Comparison of ENCODE assay signal across 18 cellular contexts in genomic region chr1:63010898-63011660, GRCh38.
DNase-seq lines count a peak whose midpoint lies in the region; ATAC-seq and TF ChIP-seq lines count a peak whose summit lies in the region.
"Had no signal": no experiment of that assay in that cellular context is flagged by ENCODE, and none has a peak within 500 bp of the region (broad histone marks: within the 10 kb centered on the region; RNA-seq: fewer than 3 reads in every experiment).

No MANE protein-coding gene starts in this region.

- no peak overlapping the region for H3K4me3 ChIP-seq in astrocyte of the spinal cord (ENCODE audit: low read depth, low read length)
- H3K4me3 ChIP-seq: body of pancreas, thoracic aorta had no signal

- DNase-seq in NCI-H748 (lab: John Stamatoyannopoulos, UW; ENCODE audit: unreplicated experiment) (peak; percentile 14), NCI-H748 treated with DMSO at 0.1 percent for 48 hours (lab: John Stamatoyannopoulos, UW) (no peak), astrocyte of the spinal cord (ENCODE audit: low read depth, low spot score) (peak; percentile 56), medulla oblongata (ENCODE audit: extremely low spot score) (peak; percentile 3), type B pancreatic cell (ENCODE audit: extremely low spot score, unreplicated experiment) (no peak), germinal center (ENCODE audit: low spot score) (no peak)
- DNase-seq in activated naive CD4-positive, alpha-beta T cell treated with anti-CD3 and anti-CD28 coated beads, Interleukin-2, amount 10 ng/mL, durations not matched to agents 7 days and 5 days, result no peak
- DNase-seq: activated CD4-positive, alpha-beta T cell treated with anti-CD3 and anti-CD28 coated beads, Interleukin-2, amount 50 U/mL, for 4 hours; activated naive CD4-positive, alpha-beta T cell treated with anti-CD3 and anti-CD28 coated beads for 36 hours; activated T-cell treated with anti-CD3 and anti-CD28 coated beads for 4 hours; body of pancreas; NCI-H2227 treated with DMSO at 0.1 percent for 48 hours; stimulated activated CD4-positive, alpha-beta T cell treated with anti-CD3 and anti-CD28 coated beads, Interleukin-12 subunit alpha, Interleukin-12 subunit beta, amount 100 ng/mL, for 4 hours; SW 1271 had no signal

- no peaks in the 10 kb centered on the region for H3K9me3 Mint-ChIP-seq in type B pancreatic cell
- no peaks in the 10 kb centered on the region for H3K9me3 Mint-ChIP-seq in activated naive CD4-positive, alpha-beta T cell treated with anti-CD3 and anti-CD28 coated beads, Interleukin-2, amount 10 ng/mL, durations not matched to agents 7 days and 5 days
- H3K9me3 Mint-ChIP-seq: dendritic cell treated with granulocyte-macrophage colony-stimulating factor and Interleukin-4, amounts not matched to agents 40 ng/mL and 50 ng/mL, for 4 days had no signal

- H3K4me1 Mint-ChIP-seq in type B pancreatic cell (ENCODE audit: unreplicated experiment), result peaks cover 20% of the 10 kb centered on the region
- no peaks in the 10 kb centered on the region for H3K4me1 Mint-ChIP-seq in activated naive CD4-positive, alpha-beta T cell treated with anti-CD3 and anti-CD28 coated beads, Interleukin-2, amount 10 ng/mL, durations not matched to agents 7 days and 5 days

- in situ Hi-C loops in astrocyte of the spinal cord (cut with HindIII; ENCODE audit: low sequenced_read_pairs), result no loop called here

- H3K36me3 Mint-ChIP-seq in type B pancreatic cell, result no peaks in the 10 kb centered on the region
- no peaks in the 10 kb centered on the region for H3K36me3 Mint-ChIP-seq in activated naive CD4-positive, alpha-beta T cell treated with anti-CD3 and anti-CD28 coated beads, Interleukin-2, amount 10 ng/mL, durations not matched to agents 7 days and 5 days

- peaks cover 9% of the 10 kb centered on the region for H3K27me3 Mint-ChIP-seq in type B pancreatic cell
- no peaks in the 10 kb centered on the region for H3K27me3 Mint-ChIP-seq in activated naive CD4-positive, alpha-beta T cell treated with anti-CD3 and anti-CD28 coated beads, Interleukin-2, amount 10 ng/mL, durations not matched to agents 7 days and 5 days
- H3K27me3 Mint-ChIP-seq: dendritic cell treated with granulocyte-macrophage colony-stimulating factor and Interleukin-4, amounts not matched to agents 40 ng/mL and 50 ng/mL, for 4 days had no signal

- ATAC-seq in HG02870 (IDR thresholded peaks at IDR 0.05; ENCODE audit: unreplicated experiment), result no peak
- ATAC-seq: body of pancreas, HCT116 had no signal

- TF ChIP-seq CTCF in astrocyte of the spinal cord (IDR thresholded peaks at IDR 0.05; ENCODE audit: low read depth, low read length), result no peak
- TF ChIP-seq CTCF in type B pancreatic cell (conservative IDR thresholded peaks at IDR 0.05), result peak; percentile 28

- peak overlapping the region; percentile 12 for H3K4me3 Mint-ChIP-seq in type B pancreatic cell
- no peak overlapping the region for H3K4me3 Mint-ChIP-seq in activated naive CD4-positive, alpha-beta T cell treated with anti-CD3 and anti-CD28 coated beads, Interleukin-2, amount 10 ng/mL, durations not matched to agents 7 days and 5 days
- H3K4me3 Mint-ChIP-seq: activated naive CD4-positive, alpha-beta T cell treated with anti-CD3 and anti-CD28 coated beads for 36 hours; dendritic cell treated with granulocyte-macrophage colony-stimulating factor and Interleukin-4, amounts not matched to agents 40 ng/mL and 50 ng/mL, for 4 days had no signal

- CTCF ChIA-PET in activated naive CD4-positive, alpha-beta T cell treated with anti-CD3 and anti-CD28 coated beads, Interleukin-2, amount 10 ng/mL, durations not matched to agents 7 days and 5 days (lab: Charles Lee), result no interaction called here

- H3K27ac Mint-ChIP-seq in type B pancreatic cell, result no peak overlapping the region
- H3K27ac Mint-ChIP-seq in activated naive CD4-positive, alpha-beta T cell treated with anti-CD3 and anti-CD28 coated beads, Interleukin-2, amount 10 ng/mL, durations not matched to agents 7 days and 5 days, result no peak overlapping the region
- H3K27ac Mint-ChIP-seq: activated naive CD4-positive, alpha-beta T cell treated with anti-CD3 and anti-CD28 coated beads for 36 hours; dendritic cell treated with granulocyte-macrophage colony-stimulating factor and Interleukin-4, amounts not matched to agents 40 ng/mL and 50 ng/mL, for 4 days had no signal

Comparison
In these comparisons a context has a peak if more than half of its experiments do, and no peak if none do; other contexts are left out.
1. DNase-seq: peak in NCI-H748 (single experiment), astrocyte of the spinal cord (single experiment) and medulla oblongata (single experiment); none in NCI-H748 treated with DMSO at 0.1 percent for 48 hours (single experiment), type B pancreatic cell (single experiment), germinal center (single experiment) and activated naive CD4-positive, alpha-beta T cell treated with anti-CD3 and anti-CD28 coated beads, Interleukin-2, amount 10 ng/mL, durations not matched to agents 7 days and 5 days (single experiment).